Comparison of ENCODE assay signal across 7 cellular contexts in genomic region chr10:86411281-86411841, GRCh38. TPM values are rescaled to one million over a fixed set of nuclear protein-coding genes. Genes with fewer than 3 reads are reported as not detected.
A peak's percentile ranks its signal among the peaks of the same experiment; 100 is the strongest.
DNase-seq lines count a peak whose midpoint lies in the region; ATAC-seq lines count a peak whose summit lies in the region.

No MANE protein-coding gene starts in this region.

- H3K27ac Mint-ChIP-seq in effector memory CD8-positive, alpha-beta T cell: peak overlapping the region; percentile 90 to 91

- no peaks in the 10 kb centered on the region for H3K9me3 Mint-ChIP-seq in effector memory CD8-positive, alpha-beta T cell

- peaks cover 20 to 26% of the 10 kb centered on the region in 2 donors for H3K4me1 Mint-ChIP-seq in effector memory CD8-positive, alpha-beta T cell (ENCODE audit: low read depth in 2 of 2)

- H3K27me3 Mint-ChIP-seq in effector memory CD8-positive, alpha-beta T cell: no peaks in the 10 kb centered on the region

- ATAC-seq in GM18508 (IDR thresholded peaks at IDR 0.05; ENCODE audit: insufficient read depth, unreplicated experiment) (peak; percentile 42), HG02642 (IDR thresholded peaks at IDR 0.05; ENCODE audit: poor library complexity, unreplicated experiment) (peak; percentile 54)
- ATAC-seq in effector memory CD8-positive, alpha-beta T cell (replicated peaks): peak; percentile 66

- H3K4me3 Mint-ChIP-seq in effector memory CD8-positive, alpha-beta T cell: peak overlapping the region; percentile 63 to 74

- in situ Hi-C loops in SK-MEL-5 (cut with HindIII; ENCODE audit: low pct_unique_long_range_greater_than_20kb, low sequenced_read_pairs): no loop called here

- peaks cover 4% of the 10 kb centered on the region for H3K36me3 Mint-ChIP-seq in effector memory CD8-positive, alpha-beta T cell (ENCODE audit: insufficient read depth)

- peak; percentile 2 for DNase-seq in SK-MEL-5 (ENCODE audit: low read depth, low spot score)
- DNase-seq in effector memory CD8-positive, alpha-beta T cell: no peak
- DNase-seq in occipital lobe (lab: John Stamatoyannopoulos, UW): peak; percentile 33
- DNase-seq in GM19238 (ENCODE audit: insufficient read length, low spot score): no peak
- DNase-seq in SW480 (ENCODE audit: low spot score): no peak

RNA-seq across cellular contexts. Expression of gene GRID1, which starts 44.8 kb away (rescaled TPM):
- total RNA-seq in SK-MEL-5 (2014; rRNA removed; shearing (Covaris generic)): 0.53 and 0.64 TPM in 2 replicates
- 1.5 and 2.6 TPM in 2 replicates for polyA plus RNA-seq in SK-MEL-5 (2015; cell fraction: cytosol; rRNA removed)
- 1.2 and 1.6 TPM in 2 replicates for polyA plus RNA-seq in SK-MEL-5 (2015; cell fraction: nucleus; rRNA removed)
- 16.5 TPM for total RNA-seq in occipital lobe

Comparison
In these comparisons a context has a peak if more than half of its experiments do, and no peak if none do; other contexts are left out.
1. DNase-seq: peak in SK-MEL-5 (single experiment) and occipital lobe (single experiment); none in effector memory CD8-positive, alpha-beta T cell (0 of 3), GM19238 (single experiment) and SW480 (single experiment).
2. RNA of gene GRID1, which starts 44.8 kb away (total RNA-seq): 16.5 TPM in occipital lobe (single experiment); 0.53 to 0.64 TPM in SK-MEL-5; every median in the first group is over 10 times any median in the second.
3. Peak in every context shown above with its lines, with median percentiles within 50 percentile points of each other: ATAC-seq.